Comparison of ENCODE assay signal across 8 cellular contexts in the genomic region with DNA sequence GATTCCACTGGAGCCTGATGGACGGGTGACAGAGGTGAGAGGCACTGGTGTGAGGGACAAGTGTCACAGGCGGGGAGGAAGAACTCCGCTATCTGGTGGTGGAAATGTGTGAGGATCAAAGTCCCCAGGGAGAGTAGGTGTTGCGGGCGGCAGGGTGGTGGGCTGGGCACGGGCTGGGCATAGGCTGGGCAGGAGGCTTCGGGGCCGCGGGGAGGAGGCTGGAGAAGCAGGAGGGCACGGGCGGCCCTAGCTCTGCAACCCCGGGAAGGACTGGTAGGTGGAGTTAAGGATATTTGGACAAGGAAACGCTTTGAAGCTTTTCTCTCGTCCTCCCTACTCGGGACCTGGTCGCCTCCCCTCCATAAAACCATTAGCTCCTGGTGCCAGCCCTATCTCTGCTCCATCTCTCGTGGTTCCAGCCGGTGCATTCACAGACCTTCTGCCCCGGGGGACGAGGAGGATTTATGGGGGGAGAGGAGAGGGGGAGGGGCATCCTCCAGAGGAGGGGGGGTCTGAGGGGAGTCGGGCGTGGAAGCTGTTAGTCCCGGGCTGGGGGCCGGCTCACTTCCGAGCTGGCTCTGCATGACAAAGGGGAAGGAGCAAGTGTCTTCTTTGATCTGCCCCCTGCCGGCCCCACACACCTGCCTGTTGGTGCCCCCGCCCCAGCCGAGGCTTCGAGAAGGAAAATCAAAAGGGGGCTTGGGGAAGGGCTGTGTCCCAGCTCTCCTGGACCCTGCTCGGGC. TPM values are rescaled to one million over a fixed set of nuclear protein-coding genes. Genes with fewer than 3 reads are reported as not detected.
A peak's percentile ranks its signal among the peaks of the same experiment; 100 is the strongest.
DNase-seq lines count a peak whose midpoint lies in the region; ATAC-seq and TF ChIP-seq lines count a peak whose summit lies in the region.

No MANE protein-coding gene starts in this region.

- H3K9me3 Mint-ChIP-seq in effector memory CD8-positive, alpha-beta T cell: no peaks in the 10 kb centered on the region
- H3K9me3 Mint-ChIP-seq in natural killer cell treated with Interleukin-12 subunit alpha and Interleukin-12 subunit beta and Interleukin-15 and Interleukin-18, amount 100 ng/mL, for 72 hours: no peaks in the 10 kb centered on the region

- TF ChIP-seq CTCF in GM12874 (IDR thresholded peaks at IDR 0.05; ENCODE audit: insufficient read depth, low read depth, low read length): peak; percentile 47; the same call in 1 of the 2 replicates

- H3K27ac Mint-ChIP-seq in effector memory CD8-positive, alpha-beta T cell: no peak overlapping the region
- H3K27ac Mint-ChIP-seq in natural killer cell treated with Interleukin-12 subunit alpha and Interleukin-12 subunit beta and Interleukin-15 and Interleukin-18, amount 100 ng/mL, for 72 hours: no peak overlapping the region

- H3K36me3 Mint-ChIP-seq in effector memory CD8-positive, alpha-beta T cell (ENCODE audit: insufficient read depth): peaks cover 5% of the 10 kb centered on the region
- no peaks in the 10 kb centered on the region for H3K36me3 Mint-ChIP-seq in natural killer cell treated with Interleukin-12 subunit alpha and Interleukin-12 subunit beta and Interleukin-15 and Interleukin-18, amount 100 ng/mL, for 72 hours

- peaks cover 8 to 12% of the 10 kb centered on the region in 2 donors for H3K4me1 Mint-ChIP-seq in effector memory CD8-positive, alpha-beta T cell (ENCODE audit: low read depth in 2 of 2)
- peaks cover 0 to 8% of the 10 kb centered on the region in 2 donors for H3K4me1 Mint-ChIP-seq in natural killer cell treated with Interleukin-12 subunit alpha and Interleukin-12 subunit beta and Interleukin-15 and Interleukin-18, amount 100 ng/mL, for 72 hours (ENCODE audit: low read depth in 2 of 2)

- H3K27me3 Mint-ChIP-seq in effector memory CD8-positive, alpha-beta T cell: peaks cover 64 to 79% of the 10 kb centered on the region in 2 donors
- peaks cover 45 to 49% of the 10 kb centered on the region in 2 donors for H3K27me3 Mint-ChIP-seq in natural killer cell treated with Interleukin-12 subunit alpha and Interleukin-12 subunit beta and Interleukin-15 and Interleukin-18, amount 100 ng/mL, for 72 hours

- peak overlapping the region; percentile 61 to 72 for H3K4me3 Mint-ChIP-seq in effector memory CD8-positive, alpha-beta T cell
- peak overlapping the region; percentile 16 for H3K4me3 Mint-ChIP-seq in natural killer cell treated with Interleukin-12 subunit alpha and Interleukin-12 subunit beta and Interleukin-15 and Interleukin-18, amount 100 ng/mL, for 72 hours

- peak; percentile 24 for ATAC-seq in effector memory CD8-positive, alpha-beta T cell (replicated peaks)
- no peak for ATAC-seq in natural killer cell treated with Interleukin-12 subunit alpha and Interleukin-12 subunit beta and Interleukin-15 and Interleukin-18, amount 100 ng/mL, for 72 hours
- ATAC-seq in HG02970 (IDR thresholded peaks at IDR 0.05; ENCODE audit: low FRiP score, unreplicated experiment) (no peak), HG02588 (IDR thresholded peaks at IDR 0.05; ENCODE audit: unreplicated experiment) (no peak)

- DNase-seq in NCI-H2171 treated with DMSO at 0.1 percent for 48 hours (lab: John Stamatoyannopoulos, UW): peak; percentile 83
- no peak for DNase-seq in effector memory CD8-positive, alpha-beta T cell
- DNase-seq in natural killer cell treated with Interleukin-12 subunit alpha and Interleukin-12 subunit beta and Interleukin-15 and Interleukin-18, amount 100 ng/mL, for 72 hours (ENCODE audit: low spot score): no peak
- DNase-seq in NCI-H2107 treated with DMSO at 0.1 percent for 48 hours (lab: John Stamatoyannopoulos, UW; ENCODE audit: unreplicated experiment): no peak
- no peak for DNase-seq in CD1c-positive myeloid dendritic cell (ENCODE audit: extremely low spot score)

RNA-seq across cellular contexts. Expression of a gene that starts 0.5 kb away (rescaled TPM):
- total RNA-seq in natural killer cell treated with Interleukin-12 subunit alpha and Interleukin-12 subunit beta and Interleukin-15 and Interleukin-18, amount 100 ng/mL, for 72 hours: under 1 TPM in 1 of 2 donors, not detected in 1; 0.47 TPM

RNA-seq across cellular contexts. Expression of a gene that starts 35.1 kb away (rescaled TPM):
- total RNA-seq in natural killer cell treated with Interleukin-12 subunit alpha and Interleukin-12 subunit beta and Interleukin-15 and Interleukin-18, amount 100 ng/mL, for 72 hours: 10 to 100 TPM; 19.4 to 26.2 TPM
